In genomic region chr3:120144267-120144666, GRCh38 we compare ENCODE assay signal across 15 cellular contexts. TPM values are rescaled to one million over a fixed set of nuclear protein-coding genes. Genes with fewer than 3 reads are reported as not detected.
DNase-seq lines count a peak whose midpoint lies in the region; TF ChIP-seq lines count a peak whose summit lies in the region.
"Had no signal": no experiment of that assay in that cellular context is flagged by ENCODE, and none has a peak within 500 bp of the region (broad histone marks: within the 10 kb centered on the region; RNA-seq: fewer than 3 reads in every experiment).

No MANE protein-coding gene starts in this region.

- H3K4me1 Mint-ChIP-seq in nephron progenitor cell: peaks cover 14% of the 10 kb centered on the region
- H3K4me1 Mint-ChIP-seq: immature natural killer cell had no signal

- no peaks in the 10 kb centered on the region for H3K36me3 Mint-ChIP-seq in nephron progenitor cell (ENCODE audit: low read depth)
- H3K36me3 Mint-ChIP-seq: immature natural killer cell had no signal

- H3K4me3 Mint-ChIP-seq in nephron progenitor cell: no peak overlapping the region
- H3K4me3 Mint-ChIP-seq: immature natural killer cell; stimulated activated naive CD8-positive, alpha-beta T cell treated with anti-CD3 and anti-CD28 coated beads, Interleukin-15, amount 100 ng/mL, for 72 hours had no signal

- H3K27me3 ChIP-seq in SJCRH30: no peaks in the 10 kb centered on the region

- H3K27ac ChIP-seq in SJCRH30 (no peak overlapping the region), coronary artery (no peak overlapping the region)

- H3K36me3 ChIP-seq in SJCRH30: no peaks in the 10 kb centered on the region

- H3K27ac Mint-ChIP-seq in nephron progenitor cell: peak overlapping the region; percentile 17
- H3K27ac Mint-ChIP-seq: immature natural killer cell had no signal

- H3K4me1 ChIP-seq in SJCRH30: peaks cover 6% of the 10 kb centered on the region

- H3K27me3 Mint-ChIP-seq in nephron progenitor cell (ENCODE audit: low read depth, poor library complexity): no peaks in the 10 kb centered on the region
- H3K27me3 Mint-ChIP-seq: stimulated activated naive CD8-positive, alpha-beta T cell treated with anti-CD3 and anti-CD28 coated beads, Interleukin-15, amount 100 ng/mL, for 72 hours had no signal

- no peak overlapping the region for H3K4me3 ChIP-seq in SJCRH30
- H3K4me3 ChIP-seq in fibroblast of the aortic adventitia (ENCODE audit: low read depth, low read length): no peak overlapping the region
- H3K4me3 ChIP-seq in coronary artery: no peak overlapping the region
- H3K4me3 ChIP-seq: K562 had no signal

- H3K9me3 ChIP-seq in SJCRH30 (replicated peaks): 0 out of 2 replicates have a peak, but pooled peaks cover 2% of the 10 kb centered on the region

- DNase-seq in ELF-1 (ENCODE audit: low read depth, low spot score) (peak; percentile 69), SJCRH30 (peak; percentile 47 to 60), fibroblast of the aortic adventitia (ENCODE audit: low read depth) (peak; percentile 58), nephron progenitor cell (no peak), coronary artery (ENCODE audit: low spot score) (no peak), DMS153 (lab: John Stamatoyannopoulos, UW) (no peak), LoVo (ENCODE audit: low spot score) (no peak), HPDE6-E6E7 (ENCODE audit: extremely low spot score) (no peak)
- DNase-seq: immature natural killer cell; NCI-H2171 treated with DMSO at 0.1 percent for 48 hours; nucleus accumbens; OCI-M1; stimulated activated CD4-positive, alpha-beta T cell treated with anti-CD3 and anti-CD28 coated beads, Interleukin-2, amount 100 ng/mL, for 24 hours; stimulated activated naive CD8-positive, alpha-beta T cell treated with anti-CD3 and anti-CD28 coated beads, Interleukin-15, amount 100 ng/mL, for 72 hours had no signal

- TF ChIP-seq CTCF in fibroblast of the aortic adventitia (IDR thresholded peaks at IDR 0.05; ENCODE audit: insufficient read depth, low read length) (no peak), nephron progenitor cell (IDR thresholded peaks at IDR 0.05) (no peak), coronary artery (IDR thresholded peaks at IDR 0.05) (no peak)

- no peaks in the 10 kb centered on the region for H3K9me3 Mint-ChIP-seq in nephron progenitor cell
- H3K9me3 Mint-ChIP-seq: immature natural killer cell; stimulated activated naive CD8-positive, alpha-beta T cell treated with anti-CD3 and anti-CD28 coated beads, Interleukin-15, amount 100 ng/mL, for 72 hours had no signal

RNA-seq across cellular contexts. Expression of gene GSK3B, which starts 50.0 kb away (rescaled TPM):
- total RNA-seq in SJCRH30 (2014; rRNA removed; shearing (Covaris generic)): 51.2 and 56.4 TPM in 2 replicates
- total RNA-seq in fibroblast of the aortic adventitia (ENCODE audit: low replicate concordance): 74.1 and 123 TPM in 2 replicates

Comparison
In these comparisons a context has a peak if more than half of its experiments do, and no peak if none do; other contexts are left out.
1. DNase-seq: peak in ELF-1 (single experiment), SJCRH30 (2 of 2) and fibroblast of the aortic adventitia (single experiment); none in nephron progenitor cell (single experiment), coronary artery (single experiment), DMS153 (single experiment), LoVo (single experiment) and HPDE6-E6E7 (single experiment).